Comparison of ENCODE assay signal across 8 cellular contexts in genomic region chr2:64819774-64820688, GRCh38.
DNase-seq lines count a peak whose midpoint lies in the region; ATAC-seq and TF ChIP-seq lines count a peak whose summit lies in the region.

No MANE protein-coding gene starts in this region.

- ATAC-seq in GM21515 (IDR thresholded peaks at IDR 0.05; ENCODE audit: unreplicated experiment) (peak; percentile 86), psoas muscle (no peak)

- WGBS in psoas muscle, 3 donors: 83 to 90% (median 86%) methylated on average over 11 of the region's 11 CpGs

- no peaks in the 10 kb centered on the region for H3K27me3 ChIP-seq in psoas muscle (ENCODE audit: insufficient read depth in 3 of 3, low read length in 2 of 3)

- intact Hi-C loops in psoas muscle (cut with DNase I): no loop called here

- H3K4me3 ChIP-seq in psoas muscle: no peak overlapping the region

- H3K36me3 ChIP-seq in psoas muscle (ENCODE audit: insufficient read depth in 1 of 2, low read depth in 1 of 2): no peaks in the 10 kb centered on the region

- no peak overlapping the region for H3K27ac ChIP-seq in psoas muscle

- H3K4me1 ChIP-seq in psoas muscle: no peaks in the 10 kb centered on the region

- TF ChIP-seq CTCF in psoas muscle (IDR thresholded peaks at IDR 0.05): no peak

- no peaks in the 10 kb centered on the region for H3K9me3 ChIP-seq in psoas muscle

- peak; percentile 20 for DNase-seq in Daoy (ENCODE audit: low read depth)
- peak; percentile 37 to 44 for DNase-seq in Kasumi-1 (lab: John Stamatoyannopoulos, UW)
- peak; percentile 73 for DNase-seq in activated effector memory CD4-positive, alpha-beta T cell treated with anti-CD3 and anti-CD28 coated beads, Interleukin-2, amount 50 U/mL, for 16 hours
- peak; percentile 56 for DNase-seq in stimulated activated CD4-positive, alpha-beta T cell treated with anti-CD3 and anti-CD28 coated beads, Interleukin-2, amount 100 ng/mL, for 4 hours (ENCODE audit: low read depth)
- DNase-seq in SK-N-DZ (ENCODE audit: low spot score): no peak
- DNase-seq in HUDEP-2 (lab: John Stamatoyannopoulos, UW; ENCODE audit: unreplicated experiment in 76 of 76): no peak
- DNase-seq in psoas muscle: no peak

Comparison
In these comparisons a context has a peak if more than half of its experiments do, and no peak if none do; other contexts are left out.
1. DNase-seq: peak in Daoy (single experiment), Kasumi-1 (2 of 2), activated effector memory CD4-positive, alpha-beta T cell treated with anti-CD3 and anti-CD28 coated beads, Interleukin-2, amount 50 U/mL, for 16 hours (single experiment) and stimulated activated CD4-positive, alpha-beta T cell treated with anti-CD3 and anti-CD28 coated beads, Interleukin-2, amount 100 ng/mL, for 4 hours (single experiment); none in SK-N-DZ (single experiment), HUDEP-2 (0 of 76) and psoas muscle (0 of 2).